Comparison of ENCODE assay signal across 28 cellular contexts in genomic region chrX:16547644-16548043, GRCh38.
"Had no signal": no experiment of that assay in that cellular context is flagged by ENCODE, and none has a peak within 500 bp of the region (broad histone marks: within the 10 kb centered on the region; RNA-seq: fewer than 3 reads in every experiment).

No MANE protein-coding gene starts in this region.

- H2AFZ ChIP-seq: neural progenitor cell, parathyroid adenoma had no signal

- H3K27me3 ChIP-seq: esophagus squamous epithelium, neural progenitor cell, right atrium auricular region, suprapubic skin, transverse colon, upper lobe of right lung, uterus had no signal

- H3K27ac Mint-ChIP-seq: memory B cell; mesothelial cell of epicardium; nephron; neural progenitor cell; progenitor cell of endocrine pancreas; stimulated activated naive CD8-positive, alpha-beta T cell treated with anti-CD3 and anti-CD28 coated beads, Interleukin-15, amount 100 ng/mL, for 72 hours had no signal

- H3K4me3 ChIP-seq: coronary artery, esophagus squamous epithelium, lower lobe of right lung, mucosa of descending colon, neural progenitor cell, right atrium auricular region, smooth muscle cell, suprapubic skin, transverse colon, upper lobe of right lung, uterus had no signal

- H3K36me3 Mint-ChIP-seq: memory B cell, mesothelial cell of epicardium, neural progenitor cell had no signal

- DNase-seq: dermis blood vessel endothelial cell; effector memory CD4-positive, alpha-beta T cell; esophagus squamous epithelium; hypothalamus; left ventricle myocardium superior; lower lobe of right lung; mucosa of descending colon; naive thymus-derived CD4-positive, alpha-beta T cell; stimulated activated CD4-positive, alpha-beta T cell treated with anti-CD3 and anti-CD28 coated beads, Interleukin-12 subunit alpha, Interleukin-12 subunit beta, amount 100 ng/mL, for 4 hours; stimulated activated CD4-positive, alpha-beta T cell treated with anti-CD3 and anti-CD28 coated beads, Interleukin-1b, Interleukin-23, amount 100 ng/mL, for 48 hours; stimulated activated CD4-positive, alpha-beta T cell treated with anti-CD3 and anti-CD28 coated beads, Interleukin-4, amount 100 ng/mL, for 1 hour; stimulated activated CD8-positive, alpha-beta memory T cell treated with anti-CD3 and anti-CD28 coated beads, Interleukin-4, amount 100 ng/mL, for 48 hours; stimulated activated naive CD4-positive, alpha-beta T cell; stimulated activated naive CD8-positive, alpha-beta T cell treated with anti-CD3 and anti-CD28 coated beads, Interleukin-15, amount 100 ng/mL, for 72 hours; transverse colon; upper lobe of right lung; uterus had no signal

- H3K79me2 ChIP-seq: parathyroid adenoma had no signal

- H3K9me3 ChIP-seq: esophagus squamous epithelium, lower lobe of right lung, mucosa of descending colon, right atrium auricular region, suprapubic skin, transverse colon, upper lobe of right lung, uterus had no signal

- H3K27me3 Mint-ChIP-seq: memory B cell; naive thymus-derived CD4-positive, alpha-beta T cell; progenitor cell of endocrine pancreas; stimulated activated naive CD8-positive, alpha-beta T cell treated with anti-CD3 and anti-CD28 coated beads, Interleukin-15, amount 100 ng/mL, for 72 hours had no signal

- H3K4me1 Mint-ChIP-seq: memory B cell, mesothelial cell of epicardium, nephron had no signal

- H3K9me3 Mint-ChIP-seq: naive thymus-derived CD4-positive, alpha-beta T cell; nephron; neural progenitor cell; stimulated activated naive CD8-positive, alpha-beta T cell treated with anti-CD3 and anti-CD28 coated beads, Interleukin-15, amount 100 ng/mL, for 72 hours had no signal

- ATAC-seq: left ventricle myocardium superior; lower lobe of right lung; mucosa of descending colon; naive thymus-derived CD4-positive, alpha-beta T cell; sciatic nerve; stimulated activated naive CD8-positive, alpha-beta T cell treated with anti-CD3 and anti-CD28 coated beads, Interleukin-15, amount 100 ng/mL, for 72 hours; upper lobe of right lung had no signal

- H3K4me3 Mint-ChIP-seq: memory B cell; mesothelial cell of epicardium; naive thymus-derived CD4-positive, alpha-beta T cell; nephron; neural progenitor cell; stimulated activated naive CD8-positive, alpha-beta T cell treated with anti-CD3 and anti-CD28 coated beads, Interleukin-15, amount 100 ng/mL, for 72 hours had no signal

- H3K27ac ChIP-seq: coronary artery, esophagus squamous epithelium, lower lobe of right lung, neural progenitor cell, parathyroid adenoma, right atrium auricular region, suprapubic skin, transverse colon, upper lobe of right lung, uterus had no signal

- H3K9ac ChIP-seq: neural progenitor cell, parathyroid adenoma had no signal

- H3K4me2 ChIP-seq: neural progenitor cell, smooth muscle cell had no signal

- H3K4me1 ChIP-seq: esophagus squamous epithelium, lower lobe of right lung, neural progenitor cell, parathyroid adenoma, right atrium auricular region, suprapubic skin, transverse colon, upper lobe of right lung, uterus had no signal

- H3K36me3 ChIP-seq: esophagus squamous epithelium, lower lobe of right lung, neural progenitor cell, right atrium auricular region, suprapubic skin, transverse colon, upper lobe of right lung, uterus had no signal
